1 cellular context compared by ENCODE assay signal in genomic region chr6:166275714-166276166, GRCh38.
TF ChIP-seq lines count a peak whose summit lies in the region.

No MANE protein-coding gene starts in this region.

TF ChIP-seq in K562, 482 proteins besides CTCF, POLR2A, EP300 and RAD21 (continued from another document and continues in another):
- 0 out of 2 replicates have a peak, but pooled peaks have one; percentile 35 for TF ChIP-seq E2F1 (CRISPR knock-in tag; IDR thresholded peaks at IDR 0.05)
- no peak for TF ChIP-seq BCOR (IDR thresholded peaks at IDR 0.05)
- TF ChIP-seq BRD9 (IDR thresholded peaks at IDR 0.05; ENCODE audit: low read depth, partially characterized antibody) = no peak
- TF ChIP-seq GATA2 (CRISPR knock-in tag; IDR thresholded peaks at IDR 0.05) = no peak
- no peak for TF ChIP-seq COPS2 (conservative IDR thresholded peaks at IDR 0.05)
- TF ChIP-seq EP400 (IDR thresholded peaks at IDR 0.05) = no peak
- no peak for TF ChIP-seq SAFB2 (IDR thresholded peaks at IDR 0.05; ENCODE audit: borderline replicate concordance, low read depth, low read length, severe bottlenecking)
- no peak for TF ChIP-seq HNRNPUL1 (IDR thresholded peaks at IDR 0.05; ENCODE audit: low read length)
- TF ChIP-seq CHD2 (IDR thresholded peaks at IDR 0.05; ENCODE audit: low read depth, low read length) = no peak
- TF ChIP-seq PHB2 (IDR thresholded peaks at IDR 0.05; ENCODE audit: low read depth) = no peak
- TF ChIP-seq ATF2 (CRISPR knock-in tag; IDR thresholded peaks at IDR 0.05) = no peak
- TF ChIP-seq KLF16 (IDR thresholded peaks at IDR 0.05) = peak; percentile 52; the same call in 1 of the 2 replicates
- no peak for TF ChIP-seq ZBTB5 (IDR thresholded peaks at IDR 0.05)
- TF ChIP-seq PKNOX1 (IDR thresholded peaks at IDR 0.05) = no peak
- no peak for TF ChIP-seq TCFL5 (CRISPR knock-in tag; conservative IDR thresholded peaks at IDR 0.05)
- TF ChIP-seq HEY1 (CRISPR knock-in tag; IDR thresholded peaks at IDR 0.05; ENCODE audit: borderline replicate concordance) = no peak
- no peak for TF ChIP-seq ZNF407 (IDR thresholded peaks at IDR 0.05; ENCODE audit: low read depth)
- no peak for TF ChIP-seq TFE3 (CRISPR knock-in tag; IDR thresholded peaks at IDR 0.05)
- TF ChIP-seq TSHZ1 (CRISPR knock-in tag; IDR thresholded peaks at IDR 0.05) = no peak
- TF ChIP-seq CBX5 (IDR thresholded peaks at IDR 0.05; ENCODE audit: borderline replicate concordance, low read depth) = no peak
- no peak for TF ChIP-seq ZNF12 (CRISPR knock-in tag; IDR thresholded peaks at IDR 0.05)
- no peak for TF ChIP-seq IFI16 (CRISPR knock-in tag; IDR thresholded peaks at IDR 0.05)
- no peak for TF ChIP-seq GTF2A2 (tag; IDR thresholded peaks at IDR 0.05)
- TF ChIP-seq ELF1 (tag; IDR thresholded peaks at IDR 0.05) = no peak
- TF ChIP-seq ZNF23 (CRISPR knock-in tag; IDR thresholded peaks at IDR 0.05) = no peak
- TF ChIP-seq ARID3A (IDR thresholded peaks at IDR 0.05; ENCODE audit: borderline replicate concordance, low read depth, low read length) = no peak
- no peak for TF ChIP-seq HDGF (IDR thresholded peaks at IDR 0.05)
- no peak for TF ChIP-seq CHD1 (IDR thresholded peaks at IDR 0.05; ENCODE audit: low read length)
- no peak for TF ChIP-seq PTBP1 (IDR thresholded peaks at IDR 0.05; ENCODE audit: low read depth, low read length)
- no peak for TF ChIP-seq ZBTB49 (CRISPR knock-in tag; IDR thresholded peaks at IDR 0.05; ENCODE audit: borderline replicate concordance)
- no peak for TF ChIP-seq SIX5 (IDR thresholded peaks at IDR 0.05; ENCODE audit: borderline replicate concordance in 1 of 2, insufficient read depth in 1 of 2, low read depth in 1 of 2, low read length in 2 of 2)
- no peak for TF ChIP-seq NFXL1 (CRISPR knock-in tag; IDR thresholded peaks at IDR 0.05)
- TF ChIP-seq FOXK1 (CRISPR knock-in tag; IDR thresholded peaks at IDR 0.05; ENCODE audit: borderline replicate concordance) = no peak
